ENCODE assay signal across 16 cellular contexts in genomic region chr12:132262256-132263060, GRCh38.
DNase-seq lines count a peak whose midpoint lies in the region; ATAC-seq and TF ChIP-seq lines count a peak whose summit lies in the region.
"Had no signal": no experiment of that assay in that cellular context is flagged by ENCODE, and none has a peak within 500 bp of the region (broad histone marks: within the 10 kb centered on the region; RNA-seq: fewer than 3 reads in every experiment).

No MANE protein-coding gene starts in this region.

- H3K4me1 ChIP-seq in right cardiac atrium (ENCODE audit: control insufficient read depth, insufficient read depth, low read length) (no peaks in the 10 kb centered on the region), right atrium auricular region (no peaks in the 10 kb centered on the region), neuronal stem cell (ENCODE audit: control insufficient read depth in 2 of 2, insufficient read depth in 1 of 2, low read depth in 1 of 2, low read length in 2 of 2) (no peaks in the 10 kb centered on the region)
- H3K4me1 ChIP-seq: Caco-2 had no signal

- no peak overlapping the region for H3K27ac ChIP-seq in right cardiac atrium (ENCODE audit: low read length)
- H3K27ac ChIP-seq in right atrium auricular region, result no peak overlapping the region
- no peak overlapping the region for H3K27ac ChIP-seq in neuronal stem cell (replicated peaks; ENCODE audit: low read length)
- H3K27ac ChIP-seq: HL-60 had no signal

- no peak overlapping the region for H3K23ac ChIP-seq in neuronal stem cell (ENCODE audit: low read depth, low read length, poor library complexity)

- peak overlapping the region; percentile 56 for H3K14ac ChIP-seq in neuronal stem cell (ENCODE audit: low read length)

- H4K8ac ChIP-seq in neuronal stem cell (ENCODE audit: low read depth, low read length), result no peak overlapping the region

- H2BK12ac ChIP-seq in neuronal stem cell (ENCODE audit: low read length), result peak overlapping the region; percentile 84

- H3K36me3 ChIP-seq in right atrium auricular region (no peaks in the 10 kb centered on the region), neuronal stem cell (replicated peaks in 1 of 2; ENCODE audit: control insufficient read depth in 2 of 2, insufficient read depth in 2 of 2, low read length in 2 of 2) (no peaks in the 10 kb centered on the region)

- H3K4me3 ChIP-seq in right cardiac atrium (ENCODE audit: low read length) (no peak overlapping the region), right atrium auricular region (no peak overlapping the region), neuronal stem cell (ENCODE audit: low read length in 2 of 2) (no peak overlapping the region)

- ATAC-seq in right cardiac atrium, result no peak
- ATAC-seq: CD8-positive, alpha-beta T cell had no signal

- H2BK5ac ChIP-seq in neuronal stem cell (ENCODE audit: low read length), result no peak overlapping the region

- no peak overlapping the region for H3K4ac ChIP-seq in neuronal stem cell (ENCODE audit: low read length)

- H2AFZ ChIP-seq in neuronal stem cell (ENCODE audit: low read length), result no peak overlapping the region

- peak overlapping the region; percentile 89 for H3K18ac ChIP-seq in neuronal stem cell (ENCODE audit: low read length)

- TF ChIP-seq CTCF in right atrium auricular region (IDR thresholded peaks at IDR 0.05), result no peak

- intact Hi-C loops in right cardiac atrium (cut with DNase I), result no loop called here

- H3K4me2 ChIP-seq in neuronal stem cell (ENCODE audit: insufficient read depth, low read length, poor library complexity, severe bottlenecking), result no peak overlapping the region

- H2BK15ac ChIP-seq in neuronal stem cell (ENCODE audit: low read length), result peak overlapping the region; percentile 26

- peak in 2 of 3 donors; percentile 22 to 52 for DNase-seq in right cardiac atrium
- DNase-seq in right atrium auricular region (ENCODE audit: low spot score), result no peak
- peak; percentile 44 for DNase-seq in RPMI8226
- no peak for DNase-seq in neuronal stem cell (ENCODE audit: low spot score)
- DNase-seq in activated CD4-positive, CD25-positive, alpha-beta regulatory T cell treated with anti-CD3 and anti-CD28 coated beads, Interleukin-2, amount 50 U/mL, for 72 hours, result no peak
- no peak for DNase-seq in COLO829 (ENCODE audit: low spot score)
- no peak for DNase-seq in NCI-H2081 (lab: John Stamatoyannopoulos, UW)
- DNase-seq: ACHN; Caco-2; CD8-positive, alpha-beta T cell; DND-41; GDM1; HCEC 1CT; HFFc6; KG1 had no signal

- H3K9me3 ChIP-seq in right cardiac atrium (ENCODE audit: control insufficient read depth, low read length), result no peaks in the 10 kb centered on the region
- no peaks in the 10 kb centered on the region for H3K9me3 ChIP-seq in right atrium auricular region
- no peaks in the 10 kb centered on the region for H3K9me3 ChIP-seq in neuronal stem cell (replicated peaks in 1 of 2; ENCODE audit: control insufficient read depth in 2 of 2, insufficient read depth in 1 of 2, low read depth in 1 of 2, low read length in 2 of 2)
- H3K9me3 ChIP-seq: Caco-2 had no signal

- no peak overlapping the region for H3K9ac ChIP-seq in neuronal stem cell (ENCODE audit: low read depth, low read length, poor library complexity)

- H3K79me1 ChIP-seq in neuronal stem cell (ENCODE audit: low read depth, low read length), result no peaks in the 10 kb centered on the region

- 84% methylated on average over 40 of the region's 40 CpGs for WGBS in right cardiac atrium
- no CpG with 5 or more reads among the region's 40 CpGs for WGBS in neuronal stem cell (ENCODE audit: extremely low coverage in 2 of 2, insufficient read length in 2 of 2, insufficient replicate concordance in 1 of 2), 2 donors

- H4K91ac ChIP-seq in neuronal stem cell (ENCODE audit: low read depth, low read length, poor library complexity), result no peak overlapping the region

- peak overlapping the region; percentile 31 for H2BK120ac ChIP-seq in neuronal stem cell (ENCODE audit: low read depth, low read length)

- peak overlapping the region; percentile 81 for H2AK5ac ChIP-seq in neuronal stem cell (ENCODE audit: low read depth, low read length)

- H3K27me3 ChIP-seq in right cardiac atrium (ENCODE audit: control insufficient read depth, insufficient read depth) (no peaks in the 10 kb centered on the region), right atrium auricular region (no peaks in the 10 kb centered on the region), neuronal stem cell (ENCODE audit: control insufficient read depth in 3 of 3, insufficient read depth in 3 of 3, low read depth in 1 of 3, low read length in 3 of 3) (peaks cover 0 to 25% (median 0%) of the 10 kb centered on the region in 3 experiments)

Comparison
In these comparisons a context has a peak if more than half of its experiments do, and no peak if none do; other contexts are left out.
1. DNase-seq: peak in right cardiac atrium (2 of 3) and RPMI8226 (single experiment); none in right atrium auricular region (single experiment), neuronal stem cell (single experiment), activated CD4-positive, CD25-positive, alpha-beta regulatory T cell treated with anti-CD3 and anti-CD28 coated beads, Interleukin-2, amount 50 U/mL, for 72 hours (single experiment), COLO829 (single experiment) and NCI-H2081 (0 of 2).